Comparison of ENCODE assay signal across 21 cellular contexts in the genomic region with DNA sequence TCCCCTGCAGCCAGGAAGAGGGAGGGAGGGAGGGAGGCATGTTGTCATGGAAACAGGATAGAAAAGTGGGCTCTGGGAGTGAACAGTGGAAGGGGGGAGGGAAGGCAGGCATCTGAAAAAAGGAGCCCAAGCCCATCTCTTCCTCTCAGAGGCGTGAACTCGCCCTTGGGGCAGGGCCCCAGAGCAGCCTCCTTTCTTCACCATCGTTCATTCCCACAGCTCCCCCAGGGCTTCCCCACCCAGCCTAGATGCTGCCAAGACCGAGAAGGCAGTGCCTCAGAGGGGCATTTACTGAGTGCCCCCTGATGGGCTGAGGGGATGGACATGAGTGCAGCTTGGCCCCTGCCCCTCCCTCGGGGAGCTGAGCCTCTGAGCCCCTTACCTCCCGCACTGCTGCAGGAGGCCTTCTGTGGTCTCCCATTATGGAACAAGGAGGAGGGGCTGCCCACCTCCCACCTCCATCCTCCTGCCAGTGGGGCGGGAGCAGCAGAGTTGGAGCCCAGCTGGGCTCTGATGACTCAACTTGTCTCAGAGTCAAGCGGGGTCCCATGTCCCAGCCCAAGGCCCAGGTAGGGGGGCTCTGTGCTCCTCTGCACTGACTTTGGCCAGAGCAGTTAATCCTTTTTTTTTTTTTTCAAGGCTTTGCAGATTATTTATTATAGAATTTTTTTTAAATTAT. TPM values are rescaled to one million over a fixed set of nuclear protein-coding genes. Genes with fewer than 3 reads are reported as not detected.
DNase-seq lines count a peak whose midpoint lies in the region; ATAC-seq, FAIRE-seq and TF ChIP-seq lines count a peak whose summit lies in the region.
"Had no signal": no experiment of that assay in that cellular context is flagged by ENCODE, and none has a peak within 500 bp of the region (broad histone marks: within the 10 kb centered on the region; RNA-seq: fewer than 3 reads in every experiment).

No MANE protein-coding gene starts in this region.

- POLR2A ChIA-PET in HEK293 (lab: Yijun Ruan, JAX), result no interaction called here
- POLR2A ChIA-PET in H1 (lab: Charles Lee; ENCODE audit: partially characterized antibody), result no interaction called here

- H3K4ac ChIP-seq in H1 (replicated peaks; ENCODE audit: insufficient read length, low read depth, low read length), result peak overlapping the region; percentile 40
- H3K4ac ChIP-seq in mesendoderm (ENCODE audit: low read depth, low read length), result no peak overlapping the region

- H2AK5ac ChIP-seq in H1 (ENCODE audit: low read depth, low read length) (no peak overlapping the region), mesendoderm (ENCODE audit: low read length) (no peak overlapping the region)

- TF ChIP-seq CTCF in HEK293 (tag by site-specific recombination; IDR thresholded peaks at IDR 0.05), result no peak
- no peak for TF ChIP-seq CTCF in H1 (IDR thresholded peaks at IDR 0.05; ENCODE audit: control extremely low read depth in 1 of 3, insufficient read depth in 1 of 3, low read depth in 1 of 3, low read length in 3 of 3)
- no peak for TF ChIP-seq CTCF in uterus (IDR thresholded peaks at IDR 0.05)

- no peak overlapping the region for H4K91ac ChIP-seq in H1 (replicated peaks; ENCODE audit: insufficient read length, low read length)

- H3K27me3 ChIP-seq in BLaER1 treated with 17β-estradiol and CSF1 and Interleukin-3, amounts not matched to agents 10 nM and 100 nM, result no peaks in the 10 kb centered on the region
- H3K27me3 ChIP-seq in H1 (replicated peaks in 1 of 4; ENCODE audit: control insufficient read depth in 3 of 4, extremely low read depth in 1 of 4, insufficient read depth in 3 of 4, low read length in 3 of 4) (no peaks in the 10 kb centered on the region), mesendoderm (ENCODE audit: insufficient read depth, low read length, poor library complexity) (no peaks in the 10 kb centered on the region), uterus (no peaks in the 10 kb centered on the region)

- H2BK120ac ChIP-seq in H1 (replicated peaks; ENCODE audit: low read depth, low read length) (no peak overlapping the region), mesendoderm (ENCODE audit: low read depth, low read length) (no peak overlapping the region)

- H3K23me2 ChIP-seq in H1 (ENCODE audit: low read depth, low read length), result no peaks in the 10 kb centered on the region

- intact Hi-C loops in uterus (cut with DNase I; ENCODE audit: low total_unique reads), result no loop called here

- H3K14ac ChIP-seq in H1 (ENCODE audit: insufficient read length), result no peak overlapping the region

- H3K18ac ChIP-seq in H1 (ENCODE audit: extremely low read depth, low read length), result no peak overlapping the region
- no peak overlapping the region for H3K18ac ChIP-seq in mesendoderm (ENCODE audit: low read length)

- H4K5ac ChIP-seq in H1 (ENCODE audit: insufficient read length, low read depth, low read length) (no peak overlapping the region), mesendoderm (ENCODE audit: low read length) (no peak overlapping the region)

- 68% methylated on average over 6 of the region's 8 CpGs; no CpG with 5 or more reads in 1 of the 2 experiments for WGBS in H1 (ENCODE audit: extremely low coverage in 1 of 2, insufficient coverage in 1 of 2, insufficient read length in 1 of 2, insufficient replicate concordance in 2 of 2, low coverage in 1 of 2, low lambda C conversion rate in 2 of 2, missing lambda C conversion rate in 1 of 2), 2 experiments
- WGBS in mesendoderm (ENCODE audit: extremely low coverage, insufficient coverage, low lambda C conversion rate), result no CpG with 5 or more reads among the region's 8 CpGs

- CTCF ChIA-PET in HEK293 (lab: Yijun Ruan, JAX), result no interaction called here
- CTCF ChIA-PET in H1 (lab: Charles Lee; ENCODE audit: partially characterized antibody), result interaction anchor here (0.6 to 3.9 kb wide), 6 partner anchors 15 to 91 kb away, joined by 3 to 17 read pairs (median 4); no protein-coding TSS in a partner anchor

- no peak overlapping the region for H2AFZ ChIP-seq in H1 (ENCODE audit: low read length)
- H2AFZ ChIP-seq: GM23248 had no signal

- ATAC-seq in HG02642 (IDR thresholded peaks at IDR 0.05; ENCODE audit: poor library complexity, unreplicated experiment), result no peak

- FAIRE-seq in H1 (lab: Jason Lieb, UNC), result no peak
- FAIRE-seq: A204.1 had no signal

- H3K79me2 ChIP-seq in H1 (ENCODE audit: control insufficient read depth in 1 of 2, insufficient read depth in 2 of 2, low read length in 2 of 2), result no peaks in the 10 kb centered on the region
- no peaks in the 10 kb centered on the region for H3K79me2 ChIP-seq in mesendoderm (ENCODE audit: control insufficient read depth, insufficient read depth, low read length)

- H2BK12ac ChIP-seq in H1 (ENCODE audit: low read depth, low read length), result no peak overlapping the region

- peaks cover 19 to 95% (median 79%) of the 10 kb centered on the region in 10 experiments for H3K4me1 ChIP-seq in BLaER1 treated with 17β-estradiol and CSF1 and Interleukin-3, amounts not matched to agents 10 nM and 100 nM
- no peaks in the 10 kb centered on the region for H3K4me1 ChIP-seq in HEK293 (ENCODE audit: control insufficient read depth, insufficient read depth, low read length)
- H3K4me1 ChIP-seq in H1 (replicated peaks in 1 of 4; ENCODE audit: control insufficient read depth in 3 of 4, insufficient read depth in 4 of 4, low read length in 3 of 4), result peaks cover 0 to 18% (median 10%) of the 10 kb centered on the region in 4 experiments; a peak in 6 of 7 replicates
- peaks cover 10% of the 10 kb centered on the region for H3K4me1 ChIP-seq in mesendoderm (ENCODE audit: control insufficient read depth, low read depth, low read length)
- no peaks in the 10 kb centered on the region for H3K4me1 ChIP-seq in uterus

- no peak for TF ChIP-seq EP300 in H1 (IDR thresholded peaks at IDR 0.05; ENCODE audit: borderline replicate concordance in 1 of 2, low read depth in 2 of 2, low read length in 2 of 2)

- TF ChIP-seq POLR2A in H1 (IDR thresholded peaks at IDR 0.05; ENCODE audit: control extremely low read depth in 1 of 2, low read depth in 2 of 2, low read length in 2 of 2) (no peak), uterus (IDR thresholded peaks at IDR 0.05) (no peak)

- H3K79me1 ChIP-seq in H1 (ENCODE audit: low read depth, low read length), result no peaks in the 10 kb centered on the region
- no peaks in the 10 kb centered on the region for H3K79me1 ChIP-seq in mesendoderm (ENCODE audit: low read length)

- H3K36me3 ChIP-seq in BLaER1 treated with 17β-estradiol and CSF1 and Interleukin-3, amounts not matched to agents 10 nM and 100 nM, result no peaks in the 10 kb centered on the region
- H3K36me3 ChIP-seq in HEK293 (ENCODE audit: control insufficient read depth in 2 of 2, insufficient read depth in 1 of 2, low read length in 2 of 2), result no peaks in the 10 kb centered on the region
- no peaks in the 10 kb centered on the region for H3K36me3 ChIP-seq in H1 (ENCODE audit: control insufficient read depth in 2 of 4, insufficient read depth in 4 of 4, low read length in 3 of 4)
- H3K36me3 ChIP-seq in mesendoderm (ENCODE audit: control insufficient read depth, insufficient read depth, low read length), result no peaks in the 10 kb centered on the region
- H3K36me3 ChIP-seq in uterus, result no peaks in the 10 kb centered on the region

- no peak for TF ChIP-seq RAD21 in H1 (IDR thresholded peaks at IDR 0.05 in 1 of 2, conservative IDR thresholded peaks at IDR 0.05 in 1 of 2; ENCODE audit: low read depth in 2 of 2, low read length in 2 of 2)

- H3K23ac ChIP-seq in H1 (ENCODE audit: insufficient read length) (no peak overlapping the region), mesendoderm (ENCODE audit: low read length) (no peak overlapping the region)

- H2BK15ac ChIP-seq in H1 (ENCODE audit: low read length) (0 out of 2 replicates have a peak overlapping the region, but pooled peaks have one; percentile 72), mesendoderm (replicated peaks; ENCODE audit: low read depth) (no peak overlapping the region)

- 0 out of 22 replicates have a peak overlapping the region, but pooled peaks of 1 of the 11 experiments have one; percentile 20 for H3K9ac ChIP-seq in BLaER1 treated with 17β-estradiol and CSF1 and Interleukin-3, amounts not matched to agents 10 nM and 100 nM
- H3K9ac ChIP-seq in H1 (replicated peaks in 1 of 4; ENCODE audit: extremely low read depth in 1 of 4, low read depth in 3 of 4, low read length in 3 of 4) (no peak overlapping the region), mesendoderm (ENCODE audit: low read length) (no peak overlapping the region)
- H3K9ac ChIP-seq: GM23248, SK-N-SH had no signal

- no peak overlapping the region for H4K8ac ChIP-seq in H1 (ENCODE audit: extremely low read depth, insufficient read depth, low read length)
- no peak overlapping the region for H4K8ac ChIP-seq in mesendoderm (ENCODE audit: low read depth, low read length)

- H3K27ac ChIP-seq in BLaER1 treated with 17β-estradiol and CSF1 and Interleukin-3, amounts not matched to agents 10 nM and 100 nM, result no peak overlapping the region
- H3K27ac ChIP-seq in HEK293 (ENCODE audit: extremely low read depth, low read depth, low read length) (no peak overlapping the region), H1 (ENCODE audit: low read depth, low read length) (no peak overlapping the region), mesendoderm (ENCODE audit: low read depth, low read length) (no peak overlapping the region), uterus (no peak overlapping the region)
- H3K27ac ChIP-seq: GM23248, RWPE1 had no signal

- H2BK20ac ChIP-seq in H1 (ENCODE audit: low read length), result no peak overlapping the region

- H3K4me3 ChIP-seq in BLaER1 treated with 17β-estradiol and CSF1 and Interleukin-3, amounts not matched to agents 10 nM and 100 nM, result no peak overlapping the region
- no peak overlapping the region for H3K4me3 ChIP-seq in HEK293 (ENCODE audit: low read depth, low read length)
- H3K4me3 ChIP-seq in H1 (ENCODE audit: extremely low read depth in 1 of 4, insufficient read depth in 2 of 4, low read depth in 3 of 4, low read length in 4 of 4), result no peak overlapping the region
- H3K4me3 ChIP-seq in mesendoderm (ENCODE audit: low read length), result no peak overlapping the region
- no peak overlapping the region for H3K4me3 ChIP-seq in uterus
- H3K4me3 ChIP-seq: GM23248 had no signal

- H3K9me3 ChIP-seq in BLaER1 treated with 17β-estradiol and CSF1 and Interleukin-3, amounts not matched to agents 10 nM and 100 nM (replicated peaks in 1 of 11), result no peaks in the 10 kb centered on the region
- H3K9me3 ChIP-seq in HEK293 (ENCODE audit: control insufficient read depth, insufficient read depth, low read depth, low read length) (no peaks in the 10 kb centered on the region), H1 (ENCODE audit: insufficient read depth in 2 of 2, low read depth in 1 of 2, low read length in 1 of 2) (no peaks in the 10 kb centered on the region), uterus (no peaks in the 10 kb centered on the region)
- H3K9me3 ChIP-seq: SK-N-SH had no signal

- H3K56ac ChIP-seq in H1 (replicated peaks; ENCODE audit: insufficient read length, low read depth, low read length), result no peak overlapping the region
- H3K56ac ChIP-seq in mesendoderm (ENCODE audit: low read length), result no peak overlapping the region

- H2BK5ac ChIP-seq in H1 (ENCODE audit: low read depth, low read length) (peak overlapping the region; percentile 21; the same call in 1 of the 2 replicates), mesendoderm (ENCODE audit: low read length) (no peak overlapping the region)

- DNase-seq in H1 (ENCODE audit: low read depth in 1 of 2, low spot score in 2 of 2) (no peak), mesendoderm (peak; percentile 68), uterus (no peak), NCI-H187 treated with DMSO at 0.1 percent for 48 hours (lab: John Stamatoyannopoulos, UW) (no peak)
- no peak for DNase-seq in stimulated activated CD4-positive, alpha-beta T cell treated with anti-CD3 and anti-CD28 coated beads, Interleukin-4, amount 100 ng/mL, for 24 hours
- DNase-seq: DND-41, GM23248, IMR-90, MV-4-11, NCI-H1105 treated with DMSO at 0.1 percent for 48 hours, NCI-H2081, NCI-H69, SIG-M5, SK-N-SH had no signal

- H4K20me1 ChIP-seq in BLaER1 treated with 17β-estradiol and CSF1 and Interleukin-3, amounts not matched to agents 10 nM and 100 nM, result peaks cover 0 to 7% (median 0%) of the 10 kb centered on the region in 11 experiments; a peak in 2 of 22 replicates
- H4K20me1 ChIP-seq in H1 (replicated peaks in 1 of 2; ENCODE audit: control insufficient read depth in 1 of 2, insufficient read depth in 2 of 2, low read length in 2 of 2), result no peaks in the 10 kb centered on the region

- peak overlapping the region in 9 of 11 experiments; percentile 33 to 93 (median 85); a peak in 17 of 22 replicates for H3K4me2 ChIP-seq in BLaER1 treated with 17β-estradiol and CSF1 and Interleukin-3, amounts not matched to agents 10 nM and 100 nM
- peak overlapping the region in 1 of 2 experiments; percentile 13; a peak in 1 of 4 replicates for H3K4me2 ChIP-seq in H1 (ENCODE audit: insufficient read depth in 1 of 2, low read depth in 2 of 2, low read length in 2 of 2)
- no peak overlapping the region for H3K4me2 ChIP-seq in mesendoderm (ENCODE audit: low read length)
- H3K4me2 ChIP-seq: SK-N-SH had no signal

RNA-seq across cellular contexts. Expression of a gene that starts 39.1 kb away (rescaled TPM):
- total RNA-seq in H1 (2021; fragmentation: NEBNext Ultra II Directional; extraction: Animal tissue kit (Norgen Biotek cat#: 25700)), result 26.5 and 27.2 TPM in 2 replicates
- polyA plus RNA-seq in H1 (2011; rRNA removed), result 10.8 and 20.1 TPM in 2 replicates
- 12.4 TPM for polyA plus RNA-seq in H1 (2011; cell fraction: cytosol; rRNA removed)
- 38.7 TPM for polyA plus RNA-seq in H1 (2011; cell fraction: nucleus; rRNA removed)
- 10.4 to 15.3 TPM (median 13.4 TPM) in 4 replicates for polyA plus RNA-seq in H1 (2012, experiment 1 of 2)
- 10.2 TPM for polyA plus RNA-seq in H1 (2012, experiment 2 of 2)
- polyA plus RNA-seq in H1 (2013, experiment 1 of 2), result 9.0 TPM
- polyA plus RNA-seq in H1 (2013, experiment 2 of 2), result 8.8 TPM
- 15.0 and 21.9 TPM in 2 replicates for polyA minus RNA-seq in H1 (2011; rRNA and poly(A)+ RNA removed)
- polyA minus RNA-seq in H1 (2011; cell fraction: cytosol; rRNA and poly(A)+ RNA removed), result 17.5 TPM
- polyA minus RNA-seq in H1 (2011; cell fraction: nucleus; rRNA and poly(A)+ RNA removed), result 22.0 TPM
- 4.6 TPM for polyA plus RNA-seq in mesendoderm (2013, experiment 1 of 2)
- polyA plus RNA-seq in mesendoderm (2013, experiment 2 of 2), result 4.7 TPM
- total RNA-seq in uterus, result 10 to 100 TPM in 1 of 4 donors, 1 to 10 TPM in 2, under 1 TPM in 1; 0.29 to 11.3 (median 2.4) TPM
- total RNA-seq: GM23248 had no signal

RNA-seq across cellular contexts. Expression of a gene that starts 49.6 kb away (rescaled TPM):
- not detected in 2 replicates for total RNA-seq in H1 (2021; fragmentation: NEBNext Ultra II Directional; extraction: Animal tissue kit (Norgen Biotek cat#: 25700))
- 0.06 and 0.08 TPM in 2 replicates for polyA plus RNA-seq in H1 (2011; rRNA removed)
- 0.08 TPM for polyA plus RNA-seq in H1 (2011; cell fraction: cytosol; rRNA removed)
- 0.16 TPM for polyA plus RNA-seq in H1 (2011; cell fraction: nucleus; rRNA removed)
- polyA plus RNA-seq in H1 (2012, experiment 1 of 2), result 0.03 to 0.05 TPM (median 0.03 TPM) in 3 of 4 replicates, not detected in the other
- polyA plus RNA-seq in H1 (2012, experiment 2 of 2), result not detected
- polyA plus RNA-seq in H1 (2013, experiment 1 of 2), result 0.02 TPM
- 0.02 TPM for polyA plus RNA-seq in H1 (2013, experiment 2 of 2)
- polyA minus RNA-seq in H1 (2011; rRNA and poly(A)+ RNA removed), result 0.15 and 0.22 TPM in 2 replicates
- not detected for polyA minus RNA-seq in H1 (2011; cell fraction: cytosol; rRNA and poly(A)+ RNA removed)
- polyA minus RNA-seq in H1 (2011; cell fraction: nucleus; rRNA and poly(A)+ RNA removed), result 0.20 TPM
- not detected for polyA plus RNA-seq in mesendoderm (2013, experiment 1 of 2)
- under 0.01 TPM for polyA plus RNA-seq in mesendoderm (2013, experiment 2 of 2)
- total RNA-seq in uterus, result under 1 TPM in 1 of 4 donors, not detected in 3; 0.07 TPM
- total RNA-seq: G401, GM23248, IMR-90, NCI-H460 had no signal
- polyA plus RNA-seq: GM23248, IMR-90, SK-N-SH had no signal
